22 cellular contexts compared by ENCODE assay signal in genomic region chr4:155512069-155512468, GRCh38.
A peak's percentile ranks its signal among the peaks of the same experiment; 100 is the strongest.
DNase-seq lines count a peak whose midpoint lies in the region; ATAC-seq and TF ChIP-seq lines count a peak whose summit lies in the region.
"Had no signal": no experiment of that assay in that cellular context is flagged by ENCODE, and none has a peak within 500 bp of the region (broad histone marks: within the 10 kb centered on the region; RNA-seq: fewer than 3 reads in every experiment).

No MANE protein-coding gene starts in this region.

- TF ChIP-seq CTCF in heart left ventricle (IDR thresholded peaks at IDR 0.05) (no peak), uterus (IDR thresholded peaks at IDR 0.05) (no peak), testis (IDR thresholded peaks at IDR 0.05) (no peak)

- peaks cover 0 to 78% (median 40%) of the 10 kb centered on the region in 12 donors for H3K4me1 ChIP-seq in heart left ventricle
- peaks cover 0 to 9% of the 10 kb centered on the region in 2 donors for H3K4me1 ChIP-seq in uterus
- no peaks in the 10 kb centered on the region for H3K4me1 ChIP-seq in testis
- H3K4me1 ChIP-seq: BLaER1, Caco-2 had no signal

- no peaks in the 10 kb centered on the region for H3K9me3 ChIP-seq in heart left ventricle
- no peaks in the 10 kb centered on the region for H3K9me3 ChIP-seq in uterus
- no peaks in the 10 kb centered on the region for H3K9me3 ChIP-seq in testis
- H3K9me3 ChIP-seq: BLaER1, Caco-2 had no signal

- H3K27ac ChIP-seq in heart left ventricle (peak overlapping the region; percentile 31 to 75 (median 58)), uterus (peak overlapping the region; percentile 31 to 82), testis (no peak overlapping the region)
- H3K27ac ChIP-seq: 22Rv1, BLaER1, C4-2B had no signal

- H3K4me3 ChIP-seq in heart left ventricle (no peak overlapping the region), uterus (no peak overlapping the region), testis (no peak overlapping the region)
- H3K4me3 ChIP-seq: BLaER1, GM12878, GM23338 had no signal

- DNase-seq in Right ventricle myocardium inferior (ENCODE audit: missing footprints) (no peak), cardiac septum (ENCODE audit: low spot score) (no peak), heart left ventricle (no peak), left ventricle myocardium superior (no peak), uterus (no peak), LoVo (ENCODE audit: low spot score) (no peak), testis (no peak)
- DNase-seq: Caco-2; CD4-positive, CD25-positive, alpha-beta regulatory T cell; CD8-positive, alpha-beta T cell; DMS 273 treated with DMSO at 0.1 percent for 48 hours; DMS79; EL; GDM1; H9 had no signal

- TF ChIP-seq POLR2A in heart left ventricle (IDR thresholded peaks at IDR 0.05): no peak
- no peak for TF ChIP-seq POLR2A in uterus (IDR thresholded peaks at IDR 0.05)
- TF ChIP-seq POLR2A in testis (IDR thresholded peaks at IDR 0.05): no peak

- WGBS in heart left ventricle, 4 donors: 95 to 96% (median 96%) methylated on average over 1 of the region's 1 CpG
- 100% methylated on average over 1 of the region's 1 CpG for WGBS in testis, 2 donors

- H3K36me3 ChIP-seq in heart left ventricle: no peaks in the 10 kb centered on the region
- H3K36me3 ChIP-seq in uterus: no peaks in the 10 kb centered on the region
- no peaks in the 10 kb centered on the region for H3K36me3 ChIP-seq in testis (ENCODE audit: low read depth, missing control alignments)
- H3K36me3 ChIP-seq: BLaER1 had no signal

- intact Hi-C loops in Right ventricle myocardium inferior (cut with DNase I) (loop anchor here (2.0 to 10.0 kb wide), 4 partner anchors 60 to 253 kb away; no protein-coding TSS in a partner anchor), cardiac septum (cut with DNase I) (loop anchor here (5.0 kb wide), 2 partner anchors 70 to 160 kb away; no protein-coding TSS in a partner anchor), heart left ventricle (cut with DNase I) (loop anchor here in 5 of 10 donors (5.0 to 10.0 kb wide), 4 partner anchors 70 to 273 kb away; partner anchors contain the start of gene GUCY1A1 (in 4 of the 5)), left ventricle myocardium superior (cut with micrococcal nuclease) (loop anchor here (10.0 kb wide), 1 partner anchor 173 kb away; no protein-coding TSS in a partner anchor), uterus (cut with DNase I; ENCODE audit: low total_unique reads) (no loop called here), testis (cut with DNase I; ENCODE audit: low total_unique reads) (no loop called here)

- H3K27me3 ChIP-seq in heart left ventricle (no peaks in the 10 kb centered on the region), uterus (no peaks in the 10 kb centered on the region), testis (no peaks in the 10 kb centered on the region)
- H3K27me3 ChIP-seq: BLaER1 had no signal

- peak; percentile 64 for ATAC-seq in Right ventricle myocardium inferior
- ATAC-seq in heart left ventricle: peak; percentile 53 to 77 (median 60)
- ATAC-seq in left ventricle myocardium superior: peak; percentile 75
- ATAC-seq in GM19351 (IDR thresholded peaks at IDR 0.05; ENCODE audit: unreplicated experiment): no peak
- ATAC-seq: CD8-positive, alpha-beta T cell; GM12878; GM23338; HCT116 had no signal

Comparison
In these comparisons a context has a peak if more than half of its experiments do, and no peak if none do; other contexts are left out.
1. H3K27ac ChIP-seq: peak in heart left ventricle (12 of 12) and uterus (2 of 2); none in testis (0 of 2).
2. intact Hi-C loops: an anchor here in Right ventricle myocardium inferior (2.0 to 10.0 kb wide), cardiac septum (5.0 kb wide) and left ventricle myocardium superior (10.0 kb wide); none called in uterus and testis.